Comparison of ENCODE assay signal across 1 cellular context in genomic region chr11:93512965-93513667, GRCh38.
TF ChIP-seq lines count a peak whose summit lies in the region.

No MANE protein-coding gene starts in this region.

TF ChIP-seq in GM12878, 131 proteins besides CTCF, POLR2A, EP300 and RAD21 (continued from another document and continues in another):
- peak; percentile 58; the same call in 1 of the 2 replicates for TF ChIP-seq ZNF217 (IDR thresholded peaks at IDR 0.05)
- TF ChIP-seq ATF3 (IDR thresholded peaks at IDR 0.05; ENCODE audit: borderline replicate concordance, extremely low read depth, low read depth, low read length) = no peak
- TF ChIP-seq LARP7 (IDR thresholded peaks at IDR 0.05) = no peak
- no peak for TF ChIP-seq NR2C2 (IDR thresholded peaks at IDR 0.05; ENCODE audit: borderline replicate concordance, control insufficient read depth, insufficient read length, low read depth)
- TF ChIP-seq SMARCA5 (IDR thresholded peaks at IDR 0.05) = no peak; the same call in 1 of the 2 replicates
- TF ChIP-seq IRF4 (IDR thresholded peaks at IDR 0.05; ENCODE audit: low read depth, low read length) = peak; percentile 79; the same call in 1 of the 2 replicates
- no peak for TF ChIP-seq CBFB (IDR thresholded peaks at IDR 0.05; ENCODE audit: low read depth)
- no peak for TF ChIP-seq BHLHE40 (IDR thresholded peaks at IDR 0.05; ENCODE audit: borderline replicate concordance in 1 of 2, low read depth in 2 of 2, low read length in 1 of 2)
- TF ChIP-seq ZNF592 (IDR thresholded peaks at IDR 0.05) = no peak
- TF ChIP-seq ZNF687 (IDR thresholded peaks at IDR 0.05) = no peak
- no peak for TF ChIP-seq POLR2AphosphoS2 (IDR thresholded peaks at IDR 0.05; ENCODE audit: low read depth, low read length)
- no peak for TF ChIP-seq RAD51 (IDR thresholded peaks at IDR 0.05)
- TF ChIP-seq ZBED1 (IDR thresholded peaks at IDR 0.05; ENCODE audit: borderline replicate concordance) = no peak
- TF ChIP-seq CHD2 (IDR thresholded peaks at IDR 0.05; ENCODE audit: borderline replicate concordance, low read depth, low read length) = no peak
- no peak for TF ChIP-seq ASH2L (IDR thresholded peaks at IDR 0.05; ENCODE audit: borderline replicate concordance, low read depth)
- TF ChIP-seq USF2 (IDR thresholded peaks at IDR 0.05; ENCODE audit: borderline replicate concordance, low read depth, low read length) = no peak
- peak; percentile 34; the same call in 1 of the 2 replicates for TF ChIP-seq FOXM1 (IDR thresholded peaks at IDR 0.05; ENCODE audit: low read depth, low read length)
- peak; percentile 57 for TF ChIP-seq ATF2 (IDR thresholded peaks at IDR 0.05; ENCODE audit: low read length)
- TF ChIP-seq KAT2A (conservative IDR thresholded peaks at IDR 0.05; ENCODE audit: control insufficient read depth, low read depth, low read length) = no peak
- TF ChIP-seq SUPT20H (IDR thresholded peaks at IDR 0.05; ENCODE audit: borderline replicate concordance, control insufficient read depth, low read depth, low read length) = no peak
- TF ChIP-seq BCLAF1 (IDR thresholded peaks at IDR 0.05) = no peak
- no peak for TF ChIP-seq YBX1 (IDR thresholded peaks at IDR 0.05)
- no peak for TF ChIP-seq CBX3 (IDR thresholded peaks at IDR 0.05; ENCODE audit: borderline replicate concordance, low read depth)
- TF ChIP-seq ZNF207 (IDR thresholded peaks at IDR 0.05; ENCODE audit: borderline replicate concordance) = no peak
- TF ChIP-seq SIN3A (IDR thresholded peaks at IDR 0.05; ENCODE audit: low read depth, low read length) = no peak
- TF ChIP-seq CEBPZ (IDR thresholded peaks at IDR 0.05; ENCODE audit: low read depth, low read length) = no peak
- no peak for TF ChIP-seq MXI1 (IDR thresholded peaks at IDR 0.05; ENCODE audit: low read depth, low read length)
- TF ChIP-seq DPF2 (IDR thresholded peaks at IDR 0.05) = peak; percentile 78
- TF ChIP-seq TAF1 (IDR thresholded peaks at IDR 0.05; ENCODE audit: borderline replicate concordance, low read depth, low read length) = no peak
- no peak for TF ChIP-seq BCL3 (IDR thresholded peaks at IDR 0.05; ENCODE audit: borderline replicate concordance, insufficient read depth, low read depth, low read length, poor library complexity, severe bottlenecking)
- peak; percentile 60 for TF ChIP-seq RUNX3 (IDR thresholded peaks at IDR 0.05; ENCODE audit: low read length)
- no peak for TF ChIP-seq HSF1 (IDR thresholded peaks at IDR 0.05; ENCODE audit: low read depth, low read length)
- TF ChIP-seq TBL1XR1 (IDR thresholded peaks at IDR 0.05; ENCODE audit: low read depth, low read length) = no peak
- TF ChIP-seq SKIL (IDR thresholded peaks at IDR 0.05; ENCODE audit: low read depth, poor library complexity, severe bottlenecking) = peak; percentile 37
- no peak for TF ChIP-seq PAX8 (IDR thresholded peaks at IDR 0.05)
